ENCODE assay signal across 8 cellular contexts in genomic region chr1:85062425-85063026, GRCh38. TPM values are rescaled to one million over a fixed set of nuclear protein-coding genes. Genes with fewer than 3 reads are reported as not detected.
DNase-seq lines count a peak whose midpoint lies in the region; ATAC-seq, FAIRE-seq and TF ChIP-seq lines count a peak whose summit lies in the region.

No MANE protein-coding gene starts in this region.

- peak overlapping the region; percentile 95 for H2AFZ ChIP-seq in GM23248

- H3K27me3 Mint-ChIP-seq in glutamatergic neuron (ENCODE audit: unreplicated experiment): peaks cover 3% of the 10 kb centered on the region

- H3K4me2 ChIP-seq in GM23248 (ENCODE audit: unreplicated experiment): peak overlapping the region; percentile 84

- no peaks in the 10 kb centered on the region for H3K9me3 Mint-ChIP-seq in glutamatergic neuron (ENCODE audit: unreplicated experiment)

- ATAC-seq in SK-N-SH treated with all-trans-retinoic acid at 6 μM for 48 hours (peak; percentile 7), HG03095 (IDR thresholded peaks at IDR 0.05; ENCODE audit: unreplicated experiment) (no peak)

- TF ChIP-seq CTCF in glutamatergic neuron (IDR thresholded peaks at IDR 0.05; ENCODE audit: partially characterized antibody, unreplicated experiment): no peak

- no peaks in the 10 kb centered on the region for H4K20me1 ChIP-seq in GM23248 (ENCODE audit: insufficient read depth)

- H3K79me2 ChIP-seq in GM23248 (ENCODE audit: insufficient read depth): no peaks in the 10 kb centered on the region

- no peaks in the 10 kb centered on the region for H3K36me3 Mint-ChIP-seq in glutamatergic neuron (ENCODE audit: unreplicated experiment)

- WGBS in GM23248 (ENCODE audit: low coverage in 1 of 2, low lambda C conversion rate in 2 of 2, missing lambda C conversion rate in 2 of 2), 2 experiments: 25 to 26% methylated on average over 7 of the region's 7 CpGs

- peaks cover 2% of the 10 kb centered on the region for H3K4me1 Mint-ChIP-seq in glutamatergic neuron (ENCODE audit: low read depth, unreplicated experiment)

- H3K27ac ChIP-seq in GM23248 (peak overlapping the region; percentile 94), skin epidermis (peak overlapping the region in 6 of 21 experiments; percentile 25 to 72 (median 48))

- no peaks in the 10 kb centered on the region for H3K36me3 ChIP-seq in GM23248 (ENCODE audit: low read depth)

- no peaks in the 10 kb centered on the region for H3K27me3 ChIP-seq in GM23248 (replicated peaks; ENCODE audit: insufficient read depth)

- H3K4me3 Mint-ChIP-seq in glutamatergic neuron (ENCODE audit: unreplicated experiment): peak overlapping the region; percentile 97

- H3K9me2 ChIP-seq in GM23248 (ENCODE audit: insufficient read depth): no peaks in the 10 kb centered on the region

- no peaks in the 10 kb centered on the region for H3F3A ChIP-seq in GM23248 (ENCODE audit: insufficient read depth)

- no peak overlapping the region for H3K27ac Mint-ChIP-seq in glutamatergic neuron (ENCODE audit: unreplicated experiment)

- H3K9me3 ChIP-seq in GM23248 (ENCODE audit: low read depth): no peaks in the 10 kb centered on the region

- peak overlapping the region; percentile 86 for H3K9ac ChIP-seq in GM23248

- FAIRE-seq in frontal cortex (lab: Jason Lieb, UNC): no peak

- H3K4me1 ChIP-seq in GM23248 (ENCODE audit: insufficient read depth): peaks cover 5% of the 10 kb centered on the region

- H3K4me3 ChIP-seq in GM23248: peak overlapping the region; percentile 78
- H3K4me3 ChIP-seq in skin epidermis: peak overlapping the region; percentile 15 to 48 (median 31)

- DNase-seq in GM23248 (no peak), glutamatergic neuron (no peak), NAMALWA (ENCODE audit: low spot score) (no peak), frontal cortex (ENCODE audit: low spot score in 2 of 2) (no peak), retina (no peak)

- in situ Hi-C loops in GM23248 (cut with MboI): no loop called here

TF ChIP-seq in SK-N-SH treated with all-trans-retinoic acid at 6 μM for 48 hours, 23 proteins besides CTCF, POLR2A, EP300 and RAD21:
- TF ChIP-seq POU6F1 (CRISPR knock-in tag; IDR thresholded peaks at IDR 0.05; ENCODE audit: borderline replicate concordance, low read depth) (no peak), ZNF8 (CRISPR knock-in tag; IDR thresholded peaks at IDR 0.05) (no peak), TCF4 (CRISPR knock-in tag; IDR thresholded peaks at IDR 0.05; ENCODE audit: borderline replicate concordance) (no peak), ESRRG (CRISPR knock-in tag; IDR thresholded peaks at IDR 0.05) (no peak), RARB (CRISPR knock-in tag; IDR thresholded peaks at IDR 0.05) (no peak)

RNA-seq across cellular contexts. Expression of gene MCOLN3, which starts 14.2 kb away (rescaled TPM):
- total RNA-seq in GM23248 (2014; rRNA removed; shearing (Covaris generic)): 0.51 and 0.54 TPM in 2 replicates
- polyA plus RNA-seq in GM23248 (2016; fragmentation: Nextera tagmentation; extraction: Ambion mirVana): 0.77 and 1.0 TPM in 2 replicates
- not detected for total RNA-seq in glutamatergic neuron (ENCODE audit: unreplicated experiment)
- total RNA-seq in frontal cortex: not detected
